In the genomic region with DNA sequence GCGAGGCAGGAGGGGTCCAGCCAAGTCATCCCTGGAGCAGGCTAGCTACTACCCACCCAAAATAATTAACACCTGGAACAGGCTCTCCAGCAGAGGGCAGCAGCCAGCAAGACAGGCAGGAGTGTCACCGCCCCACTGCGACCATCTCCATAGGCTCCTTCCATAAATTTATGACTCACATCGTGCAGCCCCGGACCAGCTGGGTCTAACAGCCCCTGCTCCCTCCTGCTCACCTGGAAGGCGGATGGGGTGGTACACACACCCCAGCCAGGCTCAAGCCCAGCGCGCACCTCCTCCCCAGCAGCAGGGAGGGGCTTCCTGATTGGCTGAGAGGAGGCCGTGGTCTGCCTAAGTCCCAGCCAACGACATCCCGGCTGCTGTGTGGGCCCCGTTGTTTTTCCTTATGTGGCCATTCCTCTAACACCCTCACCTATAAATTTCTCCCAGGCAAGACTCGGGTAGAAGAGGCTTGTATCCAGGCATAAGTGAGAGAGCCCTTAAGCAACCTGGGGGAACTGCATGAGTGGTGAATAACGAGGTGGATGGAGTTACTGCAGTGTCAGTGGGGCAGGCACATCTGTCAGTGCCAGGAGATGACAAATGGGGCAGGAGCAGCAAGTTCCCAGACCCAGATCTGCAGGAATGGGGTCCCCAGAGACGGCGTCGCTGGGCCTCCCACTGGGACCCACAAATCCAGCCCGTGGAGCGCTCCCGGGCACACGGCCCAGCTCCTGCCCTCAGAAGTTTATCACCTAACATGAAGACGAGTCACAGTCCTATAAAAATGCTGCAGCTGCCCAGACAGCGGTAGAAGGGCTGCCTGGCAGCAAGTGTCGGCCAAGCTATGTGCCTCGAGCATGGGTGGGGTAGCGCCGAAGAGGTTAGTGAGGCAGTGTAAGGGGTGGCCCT, we compare ENCODE assay signal across 8 cellular contexts. TPM values are rescaled to one million over a fixed set of nuclear protein-coding genes. Genes with fewer than 3 reads are reported as not detected.
DNase-seq lines count a peak whose midpoint lies in the region; TF ChIP-seq lines count a peak whose summit lies in the region.

No MANE protein-coding gene starts in this region.

- H3K36me3 ChIP-seq in iPS-18a (ENCODE audit: control insufficient read depth, low read depth, low read length), result no peaks in the 10 kb centered on the region
- peaks cover 3% of the 10 kb centered on the region in 2 donors for H3K36me3 ChIP-seq in ascending aorta

- no peak overlapping the region for H3K9ac ChIP-seq in iPS-18a (ENCODE audit: low read length)

- TF ChIP-seq CTCF in ascending aorta (IDR thresholded peaks at IDR 0.05), result peak in 1 of 3 experiments; percentile 49

- peaks cover 8% of the 10 kb centered on the region for H3K4me1 ChIP-seq in iPS-18a (ENCODE audit: control insufficient read depth, low read depth, low read length)
- H3K4me1 ChIP-seq in ascending aorta, result no peaks in the 10 kb centered on the region

- peak; percentile 49 to 57 for DNase-seq in NCI-H187 (lab: John Stamatoyannopoulos, UW)
- no peak for DNase-seq in NCI-H187 treated with DMSO at 0.1 percent for 48 hours (lab: John Stamatoyannopoulos, UW)
- DNase-seq in NCI-H2029 treated with DMSO at 0.1 percent for 48 hours (lab: John Stamatoyannopoulos, UW), result peak; percentile 20
- peak; percentile 63 for DNase-seq in T-helper 9 cell
- DNase-seq in stimulated activated CD4-positive, alpha-beta T cell treated with anti-CD3 and anti-CD28 coated beads, Interleukin-1b, Interleukin-23, amount 100 ng/mL, for 24 hours (ENCODE audit: low read depth in 4 of 4, low spot score in 1 of 4), result peak; percentile 26 to 55 (median 29)
- no peak for DNase-seq in ascending aorta (ENCODE audit: low spot score in 2 of 2)

- H3K27me3 ChIP-seq in iPS-18a (ENCODE audit: control insufficient read depth, insufficient read depth, low read length) (no peaks in the 10 kb centered on the region), ascending aorta (no peaks in the 10 kb centered on the region)

- H3K27ac ChIP-seq in angular gyrus (ENCODE audit: low read depth, low read length) (peak overlapping the region; percentile 4), iPS-18a (ENCODE audit: low read length) (no peak overlapping the region), ascending aorta (no peak overlapping the region)

- H3K9me3 ChIP-seq in iPS-18a (ENCODE audit: control insufficient read depth, low read depth, low read length) (no peaks in the 10 kb centered on the region), ascending aorta (no peaks in the 10 kb centered on the region)

- H3K4me3 ChIP-seq in iPS-18a (ENCODE audit: low read length) (peak overlapping the region; percentile 55), ascending aorta (peak overlapping the region in 1 of 2 donors; percentile 28)

- intact Hi-C loops in ascending aorta (cut with DNase I), result no loop called here

RNA-seq across cellular contexts. Expression of a gene that starts 43.1 kb away (rescaled TPM):
- 21.9 TPM for total RNA-seq in ascending aorta

Comparison
In these comparisons a context has a peak if more than half of its experiments do, and no peak if none do; other contexts are left out.
1. DNase-seq: peak in NCI-H187 (2 of 2), NCI-H2029 treated with DMSO at 0.1 percent for 48 hours (single experiment), T-helper 9 cell (single experiment) and stimulated activated CD4-positive, alpha-beta T cell treated with anti-CD3 and anti-CD28 coated beads, Interleukin-1b, Interleukin-23, amount 100 ng/mL, for 24 hours (4 of 4); none in NCI-H187 treated with DMSO at 0.1 percent for 48 hours (single experiment) and ascending aorta (0 of 2).